8 cellular contexts compared by ENCODE assay signal in genomic region chr19:48636859-48637448, GRCh38. TPM values are rescaled to one million over a fixed set of nuclear protein-coding genes. Genes with fewer than 3 reads are reported as not detected.
DNase-seq lines count a peak whose midpoint lies in the region; ATAC-seq, FAIRE-seq and TF ChIP-seq lines count a peak whose summit lies in the region.

A gene with protein sequence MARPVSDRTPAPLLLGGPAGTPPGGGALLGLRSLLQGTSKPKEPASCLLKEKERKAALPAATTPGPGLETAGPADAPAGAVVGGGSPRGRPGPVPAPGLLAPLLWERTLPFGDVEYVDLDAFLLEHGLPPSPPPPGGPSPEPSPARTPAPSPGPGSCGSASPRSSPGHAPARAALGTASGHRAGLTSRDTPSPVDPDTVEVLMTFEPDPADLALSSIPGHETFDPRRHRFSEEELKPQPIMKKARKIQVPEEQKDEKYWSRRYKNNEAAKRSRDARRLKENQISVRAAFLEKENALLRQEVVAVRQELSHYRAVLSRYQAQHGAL (minus strand): TSS chr19:48637379. CDS start chr19:48636994, 385 bp downstream.

- WGBS in HepG2 (ENCODE audit: low lambda C conversion rate) = 0% methylated on average over 8 of the region's 40 CpGs
- under 1% methylated on average over 40 of the region's 40 CpGs for WGBS in thymus

- H3K4me1 ChIP-seq in HepG2 (ENCODE audit: insufficient read depth, low read length) = peaks cover 76% of the 10 kb centered on the region
- peaks cover 23% of the 10 kb centered on the region for H3K4me1 ChIP-seq in thymus (ENCODE audit: control insufficient read depth, insufficient read depth, low read length)

- H3K9ac ChIP-seq in HepG2 (ENCODE audit: insufficient read depth, low read depth, low read length) = peak within 1 kb of the TSS; percentile 49

- TF ChIP-seq CTCF in GM12873 (IDR thresholded peaks at IDR 0.05; ENCODE audit: insufficient read depth, low read depth, low read length, missing control alignments) (peak; percentile 30), brain microvascular endothelial cell (IDR thresholded peaks at IDR 0.05; ENCODE audit: low read depth, low read length, missing control alignments) (no peak), HepG2 (CRISPR knock-in tag; IDR thresholded peaks at IDR 0.05) (peak; percentile 42)

- peak; percentile 12; the same call in 1 of the 2 replicates for TF ChIP-seq RAD21 in HepG2 (CRISPR knock-in tag; IDR thresholded peaks at IDR 0.05)

- H3K4me3 ChIP-seq in brain microvascular endothelial cell (ENCODE audit: low read depth, low read length) (peak within 1 kb of the TSS; percentile 45), HepG2 (replicated peaks in 1 of 3; ENCODE audit: insufficient read depth in 1 of 3, low read depth in 2 of 3, low read length in 3 of 3) (peak within 1 kb of the TSS; percentile 56 to 76 (median 59)), thymus (ENCODE audit: low read length) (peak within 1 kb of the TSS; percentile 77)

- no peak for FAIRE-seq in HepG2 (lab: Jason Lieb, UNC)

- CTCF ChIA-PET in HepG2 (lab: Yijun Ruan, JAX; ENCODE audit: low intra/inter-chr PET ratio, low total read pairs) = interaction anchor here (0.9 kb wide), 1 partner anchor 10 kb away, joined by 3 read pairs; the partner anchor contains the start of gene CA11

- peak in 1 of 2 experiments; percentile 47; a peak in 2 of 4 replicates for TF ChIP-seq POLR2A in HepG2 (IDR thresholded peaks at IDR 0.05; ENCODE audit: insufficient read depth in 1 of 2, low read depth in 2 of 2, low read length in 2 of 2)

- ATAC-seq in HepG2 = peak; percentile 50

- no peak for TF ChIP-seq EP300 in HepG2 (IDR thresholded peaks at IDR 0.05; ENCODE audit: low read depth in 2 of 2, low read length in 2 of 2)
- TF ChIP-seq EP300 in HepG2 (CRISPR knock-in tag; IDR thresholded peaks at IDR 0.05; ENCODE audit: borderline replicate concordance) = no peak

- DNase-seq in A172 (ENCODE audit: low spot score) (no peak), NCI-H510A treated with DMSO at 0.1 percent for 48 hours (lab: John Stamatoyannopoulos, UW) (peak; percentile 82), brain microvascular endothelial cell (no peak), HepG2 (ENCODE audit: low spot score) (no peak), SKM-1 (lab: John Stamatoyannopoulos, UW; ENCODE audit: unreplicated experiment) (no peak), AML-193 (lab: John Stamatoyannopoulos, UW) (no peak)

- no peaks in the 10 kb centered on the region for H3K9me3 ChIP-seq in HepG2 (ENCODE audit: low read length)
- H3K9me3 ChIP-seq in thymus (ENCODE audit: control insufficient read depth) = no peaks in the 10 kb centered on the region

- BruUV-seq in HepG2 (replicated peaks; lab: Mats Ljungman, UMichigan) = no TSS peak

- H3K79me2 ChIP-seq in HepG2 (ENCODE audit: insufficient read depth, low read length) = no peaks in the 10 kb centered on the region

- H3K27ac ChIP-seq in brain microvascular endothelial cell (peak within 1 kb of the TSS; percentile 26), HepG2 (ENCODE audit: extremely low read length, insufficient read depth, low read length) (peak within 1 kb of the TSS; percentile 70), thymus (ENCODE audit: low read depth) (peak within 1 kb of the TSS; percentile 91)

- in situ Hi-C loops in brain microvascular endothelial cell (cut with HindIII; ENCODE audit: low pct_ligation_motif_present, low sequenced_read_pairs) (no loop called here), HepG2 (cut with HindIII; ENCODE audit: extremely low pct_ligation_motif_present, low pct_unique_long_range_greater_than_20kb) (no loop called here)

- POLR2A ChIA-PET in HepG2 (lab: Yijun Ruan, JAX) = interaction anchor here (1.1 to 2.0 kb wide), 3 partner anchors 9 to 18 kb away, joined by 4 to 12 read pairs (median 4); partner anchors contain the start of genes CA11, RPL18 and SPHK2

- intact Hi-C loops in HepG2 (cut with micrococcal nuclease; ENCODE audit: unreplicated experiment) = no loop called here

- no peak within 1 kb of the TSS for H2AFZ ChIP-seq in HepG2 (ENCODE audit: low read length)

- H3K27me3 ChIP-seq in brain microvascular endothelial cell (replicated peaks) = no peaks in the 10 kb centered on the region
- peaks cover 0 to 8% of the 10 kb centered on the region in 2 experiments; a peak in 3 of 5 replicates for H3K27me3 ChIP-seq in HepG2 (ENCODE audit: control insufficient read depth in 1 of 2, insufficient read depth in 2 of 2, low read length in 2 of 2)
- no peaks in the 10 kb centered on the region for H3K27me3 ChIP-seq in thymus (ENCODE audit: control insufficient read depth, insufficient read depth)

- peak within 1 kb of the TSS; percentile 96 for H3K4me2 ChIP-seq in HepG2 (ENCODE audit: low read depth, low read length)

- no peaks in the 10 kb centered on the region for H3K36me3 ChIP-seq in brain microvascular endothelial cell (replicated peaks)
- no peaks in the 10 kb centered on the region for H3K36me3 ChIP-seq in HepG2 (replicated peaks in 1 of 2; ENCODE audit: control insufficient read depth in 1 of 2, insufficient read depth in 2 of 2, low read length in 2 of 2)
- peaks cover 3% of the 10 kb centered on the region for H3K36me3 ChIP-seq in thymus (ENCODE audit: control insufficient read depth, insufficient read depth)

- H4K20me1 ChIP-seq in HepG2 (ENCODE audit: insufficient read depth, low read length) = no peaks in the 10 kb centered on the region

TF ChIP-seq in HepG2, 621 proteins besides CTCF, POLR2A, EP300 and RAD21 (continues in another document):
- no peak for TF ChIP-seq BCL3 (CRISPR knock-in tag; IDR thresholded peaks at IDR 0.05)
- TF ChIP-seq KDM1A (CRISPR knock-in tag; IDR thresholded peaks at IDR 0.05) = no peak
- TF ChIP-seq ZNF484 (CRISPR knock-in tag; IDR thresholded peaks at IDR 0.05; ENCODE audit: borderline replicate concordance, low read depth) = 0 out of 2 replicates have a peak, but pooled peaks have one; percentile 27
- TF ChIP-seq PLSCR1 (CRISPR knock-in tag; IDR thresholded peaks at IDR 0.05; ENCODE audit: borderline replicate concordance) = no peak
- TF ChIP-seq, protein P1, sequence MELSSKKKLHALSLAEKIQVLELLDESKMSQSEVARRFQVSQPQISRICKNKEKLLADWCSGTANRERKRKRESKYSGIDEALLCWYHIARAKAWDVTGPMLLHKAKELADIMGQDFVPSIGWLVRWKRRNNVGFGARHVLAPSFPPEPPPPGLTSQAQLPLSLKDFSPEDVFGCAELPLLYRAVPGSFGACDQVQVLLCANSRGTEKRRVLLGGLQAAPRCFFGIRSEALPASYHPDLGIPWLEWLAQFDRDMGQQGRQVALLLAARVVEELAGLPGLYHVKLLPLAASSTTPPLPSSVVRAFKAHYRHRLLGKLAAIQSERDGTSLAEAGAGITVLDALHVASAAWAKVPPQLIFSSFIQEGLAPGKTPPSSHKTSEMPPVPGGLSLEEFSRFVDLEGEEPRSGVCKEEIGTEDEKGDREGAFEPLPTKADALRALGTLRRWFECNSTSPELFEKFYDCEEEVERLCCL (CRISPR knock-in tag; IDR thresholded peaks at IDR 0.05; ENCODE audit: borderline replicate concordance) = no peak
- no peak for TF ChIP-seq ZNF619 (CRISPR knock-in tag; IDR thresholded peaks at IDR 0.05)
- peak; percentile 13 for TF ChIP-seq ZEB1 (IDR thresholded peaks at IDR 0.05; ENCODE audit: insufficient replicate concordance, low read depth)
- peak; percentile 56 for TF ChIP-seq SRSF1 (optimal IDR thresholded peaks at IDR 0.05; ENCODE audit: low read depth, low read length)
- TF ChIP-seq TAF15 (IDR thresholded peaks at IDR 0.05; ENCODE audit: low read depth, low read length, poor library complexity, severe bottlenecking) = no peak
- TF ChIP-seq PHF20 (CRISPR knock-in tag; IDR thresholded peaks at IDR 0.05) = no peak

RNA-seq across cellular contexts. Expression of the gene that starts here (rescaled TPM):
- total RNA-seq in A172 (2014; rRNA removed; shearing (Covaris generic)) = 2.6 and 15.5 TPM in 2 replicates
- total RNA-seq in HepG2 (2016; rRNA removed; fragmentation: Illumina TruSeq; extraction: Trizol) = 5.5 and 5.8 TPM in 2 replicates
- total RNA-seq in HepG2 (2016; cell fraction: cytosol; rRNA removed; fragmentation: Illumina TruSeq; extraction: Trizol; ENCODE audit: low read depth) = 2.6 and 4.6 TPM in 2 replicates
- total RNA-seq in HepG2 (2016; cell fraction: insoluble cytoplasmic fraction; rRNA removed; fragmentation: Illumina TruSeq; extraction: Trizol) = 2.5 and 6.3 TPM in 2 replicates
- 6.0 TPM in 2 replicates for total RNA-seq in HepG2 (2016; cell fraction: membrane; rRNA removed; fragmentation: Illumina TruSeq; extraction: Trizol)
- total RNA-seq in HepG2 (2016; cell fraction: nucleus; rRNA removed; fragmentation: Illumina TruSeq; extraction: Trizol) = 2.5 and 2.9 TPM in 2 replicates
- polyA plus RNA-seq in HepG2 (2011; rRNA removed) (1.7 and 2.1 TPM in 2 replicates), thymus (21.2 TPM)
- polyA plus RNA-seq in HepG2 (2011; cell fraction: cytosol; rRNA removed) = 2.1 and 2.5 TPM in 2 replicates
- 2.7 and 3.2 TPM in 2 replicates for polyA plus RNA-seq in HepG2 (2011; cell fraction: nucleus; rRNA removed)
- polyA plus RNA-seq in HepG2 (2012) = 3.6 and 3.7 TPM in 2 replicates
- 2.3 and 2.6 TPM in 2 replicates for polyA plus RNA-seq in HepG2 (2016; cell fraction: cytosol; fragmentation: Illumina TruSeq; extraction: Trizol; ENCODE audit: low read depth)
- polyA plus RNA-seq in HepG2 (2016; cell fraction: insoluble cytoplasmic fraction; fragmentation: Illumina TruSeq; extraction: Trizol; ENCODE audit: low read depth) = 5.2 and 5.4 TPM in 2 replicates
- 2.9 and 5.4 TPM in 2 replicates for polyA plus RNA-seq in HepG2 (2016; cell fraction: membrane; fragmentation: Illumina TruSeq; extraction: Trizol; ENCODE audit: low read depth)
- 5.1 and 6.2 TPM in 2 replicates for polyA plus RNA-seq in HepG2 (2016; cell fraction: nucleus; fragmentation: Illumina TruSeq; extraction: Trizol; ENCODE audit: insufficient read depth, low read depth)
- polyA minus RNA-seq in HepG2 (2011; rRNA and poly(A)+ RNA removed; ENCODE audit: low replicate concordance) = 2.0 and 5.8 TPM in 2 replicates
- polyA minus RNA-seq in HepG2 (2011; cell fraction: cytosol; rRNA and poly(A)+ RNA removed) = 2.3 and 2.7 TPM in 2 replicates
- 1.5 and 3.0 TPM in 2 replicates for polyA minus RNA-seq in HepG2 (2011; cell fraction: nucleus; rRNA and poly(A)+ RNA removed)

Comparison
In these comparisons a context has a peak if more than half of its experiments do, and no peak if none do; other contexts are left out.
1. H3K27ac ChIP-seq: peak in every context shown above with its lines; median percentile 91 in thymus; 70 in HepG2; 26 in brain microvascular endothelial cell.